Comparison of ENCODE assay signal across 22 cellular contexts in the genomic region with DNA sequence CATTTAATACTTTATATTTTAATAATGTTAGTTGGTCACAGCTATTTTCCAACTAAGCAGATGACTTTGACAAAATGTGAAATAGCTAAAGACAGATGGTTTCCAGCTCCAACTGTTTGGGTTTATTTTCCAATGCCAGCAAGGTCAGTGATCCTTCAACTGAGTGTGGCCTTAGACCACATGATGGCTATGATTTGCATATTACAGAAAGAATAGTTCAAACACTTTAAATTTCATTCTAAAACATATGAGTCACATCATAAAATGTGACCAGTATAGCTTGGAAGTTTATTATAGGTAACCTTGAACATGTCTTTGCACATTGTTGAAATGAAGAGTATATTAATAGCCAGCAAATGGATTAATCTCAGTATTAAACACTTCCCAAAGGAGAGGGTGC.
"Had no signal": no experiment of that assay in that cellular context is flagged by ENCODE, and none has a peak within 500 bp of the region (broad histone marks: within the 10 kb centered on the region; RNA-seq: fewer than 3 reads in every experiment).

No MANE protein-coding gene starts in this region.

- H3K4me3 ChIP-seq: esophagus squamous epithelium, gastrocnemius medialis, hepatocyte, left ventricle myocardium inferior, lower lobe of right lung, pancreas, right lobe of liver, spleen, testis, tibial artery, upper lobe of left lung, uterus had no signal

- H3K27ac ChIP-seq: esophagus squamous epithelium, gastrocnemius medialis, hepatocyte, left ventricle myocardium inferior, lower lobe of right lung, neutrophil, pancreas, right lobe of liver, spleen, testis, tibial artery, upper lobe of left lung, uterus had no signal

- DNase-seq: cortex of kidney; effector memory CD8-positive, alpha-beta T cell; erythroblast; esophagus squamous epithelium; gastrocnemius medialis; head of caudate nucleus; left cardiac atrium; left ventricle myocardium inferior; lower lobe of right lung; naive B cell; pancreas; right lobe of liver; spleen; stimulated activated CD4-positive, alpha-beta T cell treated with anti-CD3 and anti-CD28 coated beads, Interleukin-4, amount 100 ng/mL, for 4 hours; stimulated activated naive CD8-positive, alpha-beta T cell treated with anti-CD3 and anti-CD28 coated beads, Interleukin-15, Interleukin-2, amounts not matched to agents 100 U/mL and 50 U/mL, for 24 hours; substantia nigra; testis; tibial artery; upper lobe of left lung; uterus had no signal
